8 cellular contexts compared by ENCODE assay signal in genomic region chr12:110590806-110591326, GRCh38. TPM values are rescaled to one million over a fixed set of nuclear protein-coding genes. Genes with fewer than 3 reads are reported as not detected.
DNase-seq lines count a peak whose midpoint lies in the region; ATAC-seq and TF ChIP-seq lines count a peak whose summit lies in the region.

No MANE protein-coding gene starts in this region.

- 11% methylated on average over 3 of the region's 3 CpGs for WGBS in right lobe of liver (ENCODE audit: insufficient coverage, low coverage, low lambda C conversion rate, missing lambda C conversion rate)

- TF ChIP-seq POLR2A in right lobe of liver (IDR thresholded peaks at IDR 0.05) = no peak
- no peak for TF ChIP-seq POLR2A in vagina (IDR thresholded peaks at IDR 0.05)

- TF ChIP-seq CTCF in HL-60 (IDR thresholded peaks at IDR 0.05; ENCODE audit: insufficient read depth, low read length) (no peak), right lobe of liver (IDR thresholded peaks at IDR 0.05) (no peak), vagina (IDR thresholded peaks at IDR 0.05) (no peak)

- peak overlapping the region; percentile 65 for H3K27ac ChIP-seq in HL-60 (replicated peaks)
- H3K27ac ChIP-seq in right lobe of liver = peak overlapping the region; percentile 39 to 91 (median 72)
- H3K27ac ChIP-seq in vagina = peak overlapping the region; percentile 75

- no peaks in the 10 kb centered on the region for H3K27me3 ChIP-seq in HL-60 (ENCODE audit: insufficient read depth, poor library complexity, severe bottlenecking)
- no peaks in the 10 kb centered on the region for H3K27me3 ChIP-seq in right lobe of liver
- H3K27me3 ChIP-seq in vagina = no peaks in the 10 kb centered on the region

- DNase-seq in Ammon's horn (ENCODE audit: low spot score) (peak; percentile 67), HL-60 (ENCODE audit: low read depth in 1 of 2, low spot score in 1 of 2) (peak; percentile 75 to 80), amniotic stem cell (lab: John Stamatoyannopoulos, UW) (peak; percentile 28), right lobe of liver (no peak), vagina (ENCODE audit: extremely low spot score in 2 of 2) (no peak), NCI-H2171 treated with DMSO at 0.1 percent for 48 hours (lab: John Stamatoyannopoulos, UW) (no peak), DMS79 treated with DMSO at 0.1 percent for 48 hours (lab: John Stamatoyannopoulos, UW) (no peak)

- intact Hi-C loops in right lobe of liver (cut with DNase I) = loop anchor here in 1 of 2 donors (10.0 kb wide), 1 partner anchor 136 kb away; the partner anchor contains the start of gene ARPC3
- intact Hi-C loops in vagina (cut with DNase I) = no loop called here

- H3K4me1 ChIP-seq in right lobe of liver (peaks cover 0 to 33% (median 13%) of the 10 kb centered on the region in 4 donors), vagina (peaks cover 19% of the 10 kb centered on the region)

- H3K9me3 ChIP-seq in right lobe of liver (no peaks in the 10 kb centered on the region), vagina (no peaks in the 10 kb centered on the region)

- H3K4me3 ChIP-seq in HL-60 (replicated peaks; ENCODE audit: insufficient read depth, low read length) (no peak overlapping the region), right lobe of liver (peak overlapping the region in 1 of 3 donors; percentile 7), vagina (no peak overlapping the region)

- peak; percentile 80 for ATAC-seq in GM19372 (IDR thresholded peaks at IDR 0.05; ENCODE audit: low read depth, unreplicated experiment)
- peak; percentile 57 to 73 (median 62) for ATAC-seq in right lobe of liver

- H3K36me3 ChIP-seq in right lobe of liver = no peaks in the 10 kb centered on the region
- H3K36me3 ChIP-seq in vagina = no peaks in the 10 kb centered on the region

RNA-seq across cellular contexts. Expression of gene PPTC7, which starts 7.7 kb away (rescaled TPM):
- total RNA-seq in right lobe of liver (10 to 100 TPM in 5 of 6 experiments, 1 to 10 TPM in 1; 6.3 to 15.0 (median 11.5) TPM), vagina (43.0 TPM)

RNA-seq across cellular contexts. Expression of gene TCTN1, which starts 23.1 kb away (rescaled TPM):
- total RNA-seq in right lobe of liver = 10 to 100 TPM in 4 of 6 experiments, 1 to 10 TPM in 2; 9.6 to 17.0 (median 10.8) TPM
- 31.4 TPM for total RNA-seq in vagina

Comparison
In these comparisons a context has a peak if more than half of its experiments do, and no peak if none do; other contexts are left out.
1. DNase-seq: peak in Ammon's horn (single experiment), HL-60 (2 of 2) and amniotic stem cell (single experiment); none in right lobe of liver (0 of 3), vagina (0 of 2), NCI-H2171 treated with DMSO at 0.1 percent for 48 hours (single experiment) and DMS79 treated with DMSO at 0.1 percent for 48 hours (single experiment).
2. Peak in every context shown above with its lines, with median percentiles within 50 percentile points of each other: H3K27ac ChIP-seq.